Comparison of ENCODE assay signal across 10 cellular contexts in genomic region chr16:27253526-27253930, GRCh38. TPM values are rescaled to one million over a fixed set of nuclear protein-coding genes. Genes with fewer than 3 reads are reported as not detected.
A peak's percentile ranks its signal among the peaks of the same experiment; 100 is the strongest.
DNase-seq lines count a peak whose midpoint lies in the region; ATAC-seq lines count a peak whose summit lies in the region.
"Had no signal": no experiment of that assay in that cellular context is flagged by ENCODE, and none has a peak within 500 bp of the region (broad histone marks: within the 10 kb centered on the region; RNA-seq: fewer than 3 reads in every experiment).

No MANE protein-coding gene starts in this region.

- in situ Hi-C loops in Caki2 (cut with HindIII; ENCODE audit: low pct_unique_long_range_greater_than_20kb, low sequenced_read_pairs), result no loop called here

- ATAC-seq in left colon (no peak), HG03460 (IDR thresholded peaks at IDR 0.05; ENCODE audit: unreplicated experiment) (no peak)

- peaks cover 15% of the 10 kb centered on the region for H3K4me1 ChIP-seq in rectal smooth muscle tissue (ENCODE audit: control insufficient read depth, insufficient read depth, low read length)

- H3K27me3 ChIP-seq in rectal smooth muscle tissue (ENCODE audit: control insufficient read depth, insufficient read depth, low read length), result no peaks in the 10 kb centered on the region

- intact Hi-C loops in left colon (cut with DNase I, micrococcal nuclease), result no loop called here

- H3K4me3 ChIP-seq in rectal smooth muscle tissue (ENCODE audit: low read length), result no peak overlapping the region

- DNase-seq in Caki2 (ENCODE audit: low read depth), result peak; percentile 57
- DNase-seq in RPMI7951 (ENCODE audit: low read depth), result peak; percentile 91
- DNase-seq in epithelial cell of prostate (ENCODE audit: low read depth, low spot score), result peak; percentile 24
- DNase-seq in left colon, result no peak
- no peak for DNase-seq in GOT3 (lab: John Stamatoyannopoulos, UW)
- no peak for DNase-seq in activated effector memory CD4-positive, alpha-beta T cell treated with anti-CD3 and anti-CD28 coated beads, Interleukin-2, amount 50 U/mL, for 16 hours
- DNase-seq: Karpas-422, mesendoderm had no signal

- H3K27ac ChIP-seq in epithelial cell of prostate (peak overlapping the region; percentile 1), rectal smooth muscle tissue (ENCODE audit: low read depth, low read length) (peak overlapping the region; percentile 70)

- H3K36me3 ChIP-seq in rectal smooth muscle tissue (ENCODE audit: control insufficient read depth, insufficient read depth, low read length), result peaks cover 8% of the 10 kb centered on the region

- no peak overlapping the region for H3K9ac ChIP-seq in rectal smooth muscle tissue (ENCODE audit: low read length)

RNA-seq across cellular contexts. Expression of gene NSMCE1, which starts 15.0 kb away (rescaled TPM):
- total RNA-seq in Caki2 (2014; rRNA removed; shearing (Covaris generic); ENCODE audit: low replicate concordance), result 47.9 and 57.2 TPM in 2 replicates
- 83.5 and 85.5 TPM in 2 replicates for total RNA-seq in RPMI7951 (2014; rRNA removed; shearing (Covaris generic))
- total RNA-seq in left colon, result 10 to 100 TPM; 44.4 to 44.7 TPM

RNA-seq across cellular contexts. Expression of gene KDM8, which starts 50.2 kb away (rescaled TPM):
- 3.4 and 6.4 TPM in 2 replicates for total RNA-seq in Caki2 (2014; rRNA removed; shearing (Covaris generic); ENCODE audit: low replicate concordance)
- total RNA-seq in RPMI7951 (2014; rRNA removed; shearing (Covaris generic)), result 2.3 and 2.4 TPM in 2 replicates
- 1 to 10 TPM; 8.8 to 9.6 TPM for total RNA-seq in left colon

Comparison
In these comparisons a context has a peak if more than half of its experiments do, and no peak if none do; other contexts are left out.
1. DNase-seq: peak in Caki2 (single experiment), RPMI7951 (single experiment) and epithelial cell of prostate (single experiment); none in left colon (0 of 2), GOT3 (single experiment) and activated effector memory CD4-positive, alpha-beta T cell treated with anti-CD3 and anti-CD28 coated beads, Interleukin-2, amount 50 U/mL, for 16 hours (single experiment).